Comparison of ENCODE assay signal across 13 cellular contexts in the genomic region with DNA sequence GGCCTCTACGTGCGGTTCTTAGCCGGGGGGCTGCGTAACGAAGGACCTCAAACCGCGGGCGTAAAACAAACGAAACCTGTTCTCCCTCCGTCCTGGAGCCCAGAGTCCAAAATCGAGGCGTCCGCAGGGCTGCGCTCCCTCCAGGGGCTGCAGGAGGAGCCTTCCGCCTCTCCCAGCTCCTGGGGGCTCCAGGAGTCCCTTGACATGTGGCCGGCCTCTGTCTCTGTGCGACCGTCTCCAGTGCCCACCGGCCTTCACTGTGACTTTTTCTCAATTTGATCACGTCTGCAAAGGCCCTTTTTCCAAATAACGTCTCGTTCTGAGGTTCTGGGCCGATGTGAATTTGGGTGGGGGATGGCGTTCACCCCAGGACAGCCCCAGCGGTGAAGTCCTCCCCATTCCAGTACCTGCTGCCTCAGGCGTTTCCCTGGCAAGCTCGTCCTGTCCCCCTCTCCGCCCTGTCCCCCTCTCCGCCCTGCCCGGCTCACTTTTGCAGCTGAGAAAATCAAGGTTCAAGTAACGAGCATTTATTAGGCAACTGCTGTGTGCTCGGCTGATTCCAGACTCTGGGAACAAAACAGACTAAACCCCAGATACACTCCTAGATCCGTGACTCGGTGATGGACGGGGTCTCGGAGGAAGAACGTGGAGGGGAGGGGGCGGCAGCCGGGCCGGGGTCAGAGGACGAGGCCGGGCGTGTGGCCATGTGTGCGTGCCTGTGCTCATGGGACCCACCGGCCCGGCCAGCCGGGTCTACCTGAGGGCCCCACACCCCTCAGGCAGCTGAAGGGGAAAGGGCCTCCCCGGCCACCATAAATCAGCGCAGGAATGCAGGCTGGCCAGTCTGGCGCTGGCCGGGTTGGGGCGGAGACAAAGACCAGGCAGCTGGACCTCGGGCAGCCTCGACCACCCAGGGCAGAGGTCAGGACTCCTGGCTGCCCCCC. TPM values are rescaled to one million over a fixed set of nuclear protein-coding genes. Genes with fewer than 3 reads are reported as not detected.
DNase-seq lines count a peak whose midpoint lies in the region; ATAC-seq and TF ChIP-seq lines count a peak whose summit lies in the region.
"Had no signal": no experiment of that assay in that cellular context is flagged by ENCODE, and none has a peak within 500 bp of the region (broad histone marks: within the 10 kb centered on the region; RNA-seq: fewer than 3 reads in every experiment).

No MANE protein-coding gene starts in this region.

- DNase-seq in cardiac muscle cell (ENCODE audit: low read depth in 1 of 2, low spot score in 1 of 2) (peak in 1 of 2 donors; percentile 17), Right ventricle myocardium superior (no peak), upper lobe of right lung (no peak), NCI-H510A treated with DMSO at 0.1 percent for 48 hours (lab: John Stamatoyannopoulos, UW) (no peak)
- DNase-seq: activated CD8-positive, alpha-beta memory T cell treated with anti-CD3 and anti-CD28 coated beads for 24 hours; activated naive CD4-positive, alpha-beta T cell treated with Interleukin-2 at 50 U/mL for 16 hours; KBM-7; NCI-H524 treated with DMSO at 0.1 percent for 48 hours; stimulated activated CD8-positive, alpha-beta memory T cell treated with anti-CD3 and anti-CD28 coated beads, Interleukin-4, amount 100 ng/mL, for 48 hours had no signal

- H3K27ac Mint-ChIP-seq in activated T-helper 17 cell treated with anti-CD3 and anti-CD28 coated beads, Interleukin-2, amount 50 U/mL, for 72 hours = no peak overlapping the region

- H3K36me3 ChIP-seq in cardiac muscle cell = no peaks in the 10 kb centered on the region
- H3K36me3 ChIP-seq in iPS-15b (ENCODE audit: control insufficient read depth, insufficient read depth, low read length) = peaks cover 15% of the 10 kb centered on the region
- no peaks in the 10 kb centered on the region for H3K36me3 ChIP-seq in upper lobe of right lung

- no peaks in the 10 kb centered on the region for H3K27me3 Mint-ChIP-seq in activated T-helper 17 cell treated with anti-CD3 and anti-CD28 coated beads, Interleukin-2, amount 50 U/mL, for 72 hours

- intact Hi-C loops in Right ventricle myocardium superior (cut with DNase I) = no loop called here
- intact Hi-C loops in upper lobe of right lung (cut with DNase I) = no loop called here

- H3K4me1 Mint-ChIP-seq in activated T-helper 17 cell treated with anti-CD3 and anti-CD28 coated beads, Interleukin-2, amount 50 U/mL, for 72 hours = peaks cover 5% of the 10 kb centered on the region

- peaks cover 10% of the 10 kb centered on the region for H3K36me3 Mint-ChIP-seq in activated T-helper 17 cell treated with anti-CD3 and anti-CD28 coated beads, Interleukin-2, amount 50 U/mL, for 72 hours (ENCODE audit: low read depth)

- H3K27ac ChIP-seq in cardiac muscle cell (peak overlapping the region; percentile 91), upper lobe of right lung (peak overlapping the region; percentile 24)
- H3K27ac ChIP-seq: tibial nerve had no signal

- no peak for ATAC-seq in Right ventricle myocardium superior (ENCODE audit: poor library complexity)
- ATAC-seq in upper lobe of right lung = no peak
- no peak for ATAC-seq in activated T-helper 17 cell treated with anti-CD3 and anti-CD28 coated beads, Interleukin-2, amount 50 U/mL, for 72 hours (replicated peaks)

- no peak for TF ChIP-seq CTCF in cardiac muscle cell (IDR thresholded peaks at IDR 0.05; ENCODE audit: low read depth, low read length)
- no peak for TF ChIP-seq CTCF in upper lobe of right lung (IDR thresholded peaks at IDR 0.05)

- H3K4me3 ChIP-seq in cardiac muscle cell = no peak overlapping the region
- H3K4me3 ChIP-seq in iPS-15b (ENCODE audit: low read depth, low read length) = no peak overlapping the region
- no peak overlapping the region for H3K4me3 ChIP-seq in upper lobe of right lung
- H3K4me3 ChIP-seq: lung, tibial nerve had no signal

- H3K27me3 ChIP-seq in cardiac muscle cell (no peaks in the 10 kb centered on the region), iPS-15b (ENCODE audit: control insufficient read depth, insufficient read depth, low read length) (no peaks in the 10 kb centered on the region), upper lobe of right lung (no peaks in the 10 kb centered on the region)

- H3K9me3 ChIP-seq in cardiac muscle cell (ENCODE audit: low read depth) = no peaks in the 10 kb centered on the region
- H3K9me3 ChIP-seq in iPS-15b (ENCODE audit: control insufficient read depth, insufficient read depth, low read length) = no peaks in the 10 kb centered on the region
- H3K9me3 ChIP-seq in upper lobe of right lung = no peaks in the 10 kb centered on the region
- H3K9me3 ChIP-seq: tibial nerve had no signal

- peak overlapping the region; percentile 5 for H3K9ac ChIP-seq in iPS-15b (ENCODE audit: low read depth, low read length)

- H3K9me3 Mint-ChIP-seq in activated T-helper 17 cell treated with anti-CD3 and anti-CD28 coated beads, Interleukin-2, amount 50 U/mL, for 72 hours = no peaks in the 10 kb centered on the region

- peaks cover 46% of the 10 kb centered on the region for H3K4me1 ChIP-seq in cardiac muscle cell (ENCODE audit: low read depth)
- H3K4me1 ChIP-seq in iPS-15b (ENCODE audit: control insufficient read depth, insufficient read depth, low read length) = no peaks in the 10 kb centered on the region
- H3K4me1 ChIP-seq in upper lobe of right lung = peaks cover 11% of the 10 kb centered on the region

- no peak overlapping the region for H3K4me3 Mint-ChIP-seq in activated T-helper 17 cell treated with anti-CD3 and anti-CD28 coated beads, Interleukin-2, amount 50 U/mL, for 72 hours

RNA-seq across cellular contexts. Expression of gene WDR18, which starts 28.1 kb away (rescaled TPM):
- total RNA-seq in cardiac muscle cell (136 and 143 TPM in 2 replicates), Right ventricle myocardium superior (18.6 TPM), upper lobe of right lung (21.9 TPM)
- 241 and 262 TPM in 2 replicates for polyA plus RNA-seq in cardiac muscle cell
- total RNA-seq in activated T-helper 17 cell treated with anti-CD3 and anti-CD28 coated beads, Interleukin-2, amount 50 U/mL, for 72 hours = 10 to 100 TPM; 43.2 to 94.2 TPM

RNA-seq across cellular contexts. Expression of gene ARID3A, which starts 30.2 kb away (rescaled TPM):
- total RNA-seq in cardiac muscle cell (59.7 and 62.3 TPM in 2 replicates), Right ventricle myocardium superior (5.0 TPM), upper lobe of right lung (16.1 TPM)
- polyA plus RNA-seq in cardiac muscle cell = 39.1 and 48.7 TPM in 2 replicates
- 10 to 100 TPM; 50.3 to 79.3 TPM for total RNA-seq in activated T-helper 17 cell treated with anti-CD3 and anti-CD28 coated beads, Interleukin-2, amount 50 U/mL, for 72 hours

RNA-seq across cellular contexts. Expression of gene KISS1R, which starts 38.9 kb away (rescaled TPM):
- total RNA-seq in cardiac muscle cell = 0.46 and 1.2 TPM in 2 replicates
- 1.9 and 3.2 TPM in 2 replicates for polyA plus RNA-seq in cardiac muscle cell
- not detected for total RNA-seq in Right ventricle myocardium superior
- not detected for total RNA-seq in upper lobe of right lung
- 10 to 100 TPM; 17.5 to 53.1 TPM for total RNA-seq in activated T-helper 17 cell treated with anti-CD3 and anti-CD28 coated beads, Interleukin-2, amount 50 U/mL, for 72 hours
- total RNA-seq: tibial nerve had no signal

RNA-seq across cellular contexts. Expression of gene R3HDM4, which starts 43.1 kb away (rescaled TPM):
- total RNA-seq in cardiac muscle cell (60.3 and 66.2 TPM in 2 replicates), Right ventricle myocardium superior (20.3 TPM), upper lobe of right lung (50.7 TPM)
- 82.1 and 86.7 TPM in 2 replicates for polyA plus RNA-seq in cardiac muscle cell
- total RNA-seq in activated T-helper 17 cell treated with anti-CD3 and anti-CD28 coated beads, Interleukin-2, amount 50 U/mL, for 72 hours = 10 to 100 TPM; 78.5 to 79.3 TPM

RNA-seq across cellular contexts. Expression of gene GRIN3B, which starts 44.1 kb away (rescaled TPM):
- total RNA-seq in cardiac muscle cell (5.4 and 8.5 TPM in 2 replicates), Right ventricle myocardium superior (not detected), upper lobe of right lung (not detected)
- 3.0 and 4.9 TPM in 2 replicates for polyA plus RNA-seq in cardiac muscle cell
- total RNA-seq in activated T-helper 17 cell treated with anti-CD3 and anti-CD28 coated beads, Interleukin-2, amount 50 U/mL, for 72 hours = under 1 TPM in 1 of 2 donors, not detected in 1; 0.21 TPM
